8 cellular contexts compared by ENCODE assay signal in genomic region chr17:58666858-58667267, GRCh38. TPM values are rescaled to one million over a fixed set of nuclear protein-coding genes. Genes with fewer than 3 reads are reported as not detected.
DNase-seq lines count a peak whose midpoint lies in the region; ATAC-seq lines count a peak whose summit lies in the region.

No MANE protein-coding gene starts in this region.

- no peak overlapping the region for H3K9ac ChIP-seq in BLaER1
- no peak overlapping the region for H3K9ac ChIP-seq in skeletal muscle tissue (ENCODE audit: low read depth in 1 of 3, low read length in 3 of 3)

- peak overlapping the region; percentile 25; the same call in 1 of the 2 replicates for H3K4me2 ChIP-seq in BLaER1

- H3K4me3 ChIP-seq in BLaER1 (no peak overlapping the region), skeletal muscle tissue (ENCODE audit: low read length in 3 of 3) (peak overlapping the region; percentile 13 to 46 (median 41))

- intact Hi-C loops in cardiac septum (cut with DNase I): no loop called here

- H3K9me3 ChIP-seq in BLaER1 (no peaks in the 10 kb centered on the region), skeletal muscle tissue (ENCODE audit: control insufficient read depth in 3 of 3, low read length in 3 of 3) (no peaks in the 10 kb centered on the region)

- H3K27ac ChIP-seq in BLaER1 (no peak overlapping the region), skeletal muscle tissue (ENCODE audit: low read depth, low read length) (no peak overlapping the region)

- H3K27me3 ChIP-seq in BLaER1: no peaks in the 10 kb centered on the region
- H3K27me3 ChIP-seq in skeletal muscle tissue (ENCODE audit: control insufficient read depth in 3 of 3, insufficient read depth in 3 of 3, low read length in 3 of 3): peaks cover 3 to 5% (median 5%) of the 10 kb centered on the region in 3 donors

- H3K36me3 ChIP-seq in BLaER1: no peaks in the 10 kb centered on the region
- H3K36me3 ChIP-seq in skeletal muscle tissue (ENCODE audit: control insufficient read depth in 3 of 3, insufficient read depth in 3 of 3, low read length in 3 of 3): no peaks in the 10 kb centered on the region

- H3K4me1 ChIP-seq in BLaER1 (0 out of 2 replicates have a peak, but pooled peaks cover 8% of the 10 kb centered on the region), skeletal muscle tissue (ENCODE audit: control insufficient read depth in 3 of 3, insufficient read depth in 3 of 3, low read length in 3 of 3) (no peaks in the 10 kb centered on the region)

- ATAC-seq in GM18498 (IDR thresholded peaks at IDR 0.05; ENCODE audit: unreplicated experiment): no peak

- H4K20me1 ChIP-seq in BLaER1: no peaks in the 10 kb centered on the region

- peak; percentile 99 for DNase-seq in NCI-H2227 treated with DMSO at 0.1 percent for 48 hours (lab: John Stamatoyannopoulos, UW)
- peak; percentile 4 for DNase-seq in activated effector memory CD4-positive, alpha-beta T cell treated with Interleukin-2 at 50 U/mL for 16 hours
- DNase-seq in cardiac septum (ENCODE audit: low spot score): peak; percentile 88
- no peak for DNase-seq in NCI-H1048 (lab: John Stamatoyannopoulos, UW)
- DNase-seq in HK-2 (ENCODE audit: unreplicated experiment): no peak

RNA-seq across cellular contexts. Expression of gene TEX14, which starts 25.0 kb away (rescaled TPM):
- total RNA-seq in cardiac septum (0.32 TPM), skeletal muscle tissue (under 0.01 TPM)

RNA-seq across cellular contexts. Expression of gene RAD51C, which starts 25.5 kb away (rescaled TPM):
- total RNA-seq in cardiac septum: 29.2 TPM
- total RNA-seq in skeletal muscle tissue: 26.6 TPM

Comparison
In these comparisons a context has a peak if more than half of its experiments do, and no peak if none do; other contexts are left out.
1. DNase-seq: peak in NCI-H2227 treated with DMSO at 0.1 percent for 48 hours (single experiment), activated effector memory CD4-positive, alpha-beta T cell treated with Interleukin-2 at 50 U/mL for 16 hours (single experiment) and cardiac septum (single experiment); none in NCI-H1048 (single experiment) and HK-2 (single experiment).